Comparison of ENCODE assay signal across 22 cellular contexts in genomic region chr11:128057786-128058395, GRCh38.
DNase-seq lines count a peak whose midpoint lies in the region; ATAC-seq and TF ChIP-seq lines count a peak whose summit lies in the region.
"Had no signal": no experiment of that assay in that cellular context is flagged by ENCODE, and none has a peak within 500 bp of the region (broad histone marks: within the 10 kb centered on the region; RNA-seq: fewer than 3 reads in every experiment).

No MANE protein-coding gene starts in this region.

- TF ChIP-seq CTCF in left lung (IDR thresholded peaks at IDR 0.05): no peak

- H3K4me1 ChIP-seq in left lung: peaks cover 0 to 13% of the 10 kb centered on the region in 2 donors

- ATAC-seq in activated naive CD8-positive, alpha-beta T cell treated with anti-CD3 and anti-CD28 coated beads, Interleukin-2, amount 50 U/mL, for 24 hours: no peak
- ATAC-seq in activated T-helper 17 cell treated with anti-CD3 and anti-CD28 coated beads, Interleukin-2, amount 50 U/mL, for 72 hours (replicated peaks): no peak
- ATAC-seq in left lung: peak; percentile 25
- no peak for ATAC-seq in GM18907 (IDR thresholded peaks at IDR 0.05; ENCODE audit: unreplicated experiment)
- ATAC-seq in HG02840 (IDR thresholded peaks at IDR 0.05; ENCODE audit: low FRiP score, unreplicated experiment): no peak
- ATAC-seq: GM12878, Right ventricle myocardium inferior had no signal

- no peaks in the 10 kb centered on the region for H3K27me3 ChIP-seq in left lung
- H3K27me3 ChIP-seq: MG63, SJSA1 had no signal

- no peaks in the 10 kb centered on the region for H3K27me3 Mint-ChIP-seq in activated naive CD8-positive, alpha-beta T cell
- no peaks in the 10 kb centered on the region for H3K27me3 Mint-ChIP-seq in activated naive CD8-positive, alpha-beta T cell treated with anti-CD3 and anti-CD28 coated beads, Interleukin-2, amount 50 U/mL, for 24 hours
- no peaks in the 10 kb centered on the region for H3K27me3 Mint-ChIP-seq in activated T-helper 17 cell treated with anti-CD3 and anti-CD28 coated beads, Interleukin-2, amount 50 U/mL, for 72 hours

- H3K4me3 Mint-ChIP-seq in activated naive CD8-positive, alpha-beta T cell: no peak overlapping the region
- H3K4me3 Mint-ChIP-seq in activated naive CD8-positive, alpha-beta T cell treated with anti-CD3 and anti-CD28 coated beads, Interleukin-2, amount 50 U/mL, for 24 hours: no peak overlapping the region
- no peak overlapping the region for H3K4me3 Mint-ChIP-seq in activated T-helper 17 cell treated with anti-CD3 and anti-CD28 coated beads, Interleukin-2, amount 50 U/mL, for 72 hours

- no peak for DNase-seq in activated naive CD8-positive, alpha-beta T cell treated with anti-CD3 and anti-CD28 coated beads, Interleukin-2, amount 50 U/mL, for 24 hours
- DNase-seq in left lung: no peak
- DNase-seq in activated naive CD4-positive, alpha-beta T cell (lab: John Stamatoyannopoulos, UW): no peak
- no peak for DNase-seq in NCI-H1092 (lab: John Stamatoyannopoulos, UW)
- DNase-seq: AML-193, DMS79, Karpas-422, MG63, NCI-H1048, NCI-H1436, NCI-H187 treated with DMSO at 0.1 percent for 48 hours, NCI-H2107, NCI-H446 treated with DMSO at 0.1 percent for 48 hours, NCI-H526 treated with DMSO at 0.1 percent for 48 hours had no signal

- H3K36me3 ChIP-seq in left lung: no peaks in the 10 kb centered on the region
- H3K36me3 ChIP-seq: MG63, SJSA1 had no signal

- H3K9me3 Mint-ChIP-seq in activated naive CD8-positive, alpha-beta T cell (ENCODE audit: low read depth): no peaks in the 10 kb centered on the region
- H3K9me3 Mint-ChIP-seq in activated naive CD8-positive, alpha-beta T cell treated with anti-CD3 and anti-CD28 coated beads, Interleukin-2, amount 50 U/mL, for 24 hours: peaks cover 4% of the 10 kb centered on the region
- H3K9me3 Mint-ChIP-seq in activated T-helper 17 cell treated with anti-CD3 and anti-CD28 coated beads, Interleukin-2, amount 50 U/mL, for 72 hours: peaks cover 3% of the 10 kb centered on the region

- peak overlapping the region; percentile 12 for H3K27ac Mint-ChIP-seq in activated naive CD8-positive, alpha-beta T cell
- H3K27ac Mint-ChIP-seq in activated naive CD8-positive, alpha-beta T cell treated with anti-CD3 and anti-CD28 coated beads, Interleukin-2, amount 50 U/mL, for 24 hours: no peak overlapping the region
- peak overlapping the region; percentile 9 for H3K27ac Mint-ChIP-seq in activated T-helper 17 cell treated with anti-CD3 and anti-CD28 coated beads, Interleukin-2, amount 50 U/mL, for 72 hours

- H3K9me3 ChIP-seq in left lung: no peaks in the 10 kb centered on the region
- H3K9me3 ChIP-seq: MG63, SJSA1 had no signal

- H3K27ac ChIP-seq in left lung: no peak overlapping the region
- H3K27ac ChIP-seq: C4-2B, SJSA1 had no signal

- peaks cover 34% of the 10 kb centered on the region for H3K4me1 Mint-ChIP-seq in activated naive CD8-positive, alpha-beta T cell (ENCODE audit: low read depth)
- peaks cover 34% of the 10 kb centered on the region for H3K4me1 Mint-ChIP-seq in activated naive CD8-positive, alpha-beta T cell treated with anti-CD3 and anti-CD28 coated beads, Interleukin-2, amount 50 U/mL, for 24 hours
- H3K4me1 Mint-ChIP-seq in activated T-helper 17 cell treated with anti-CD3 and anti-CD28 coated beads, Interleukin-2, amount 50 U/mL, for 72 hours: peaks cover 23% of the 10 kb centered on the region

- no peaks in the 10 kb centered on the region for H3K36me3 Mint-ChIP-seq in activated naive CD8-positive, alpha-beta T cell
- H3K36me3 Mint-ChIP-seq in activated naive CD8-positive, alpha-beta T cell treated with anti-CD3 and anti-CD28 coated beads, Interleukin-2, amount 50 U/mL, for 24 hours (ENCODE audit: low read depth): peaks cover 4% of the 10 kb centered on the region
- no peaks in the 10 kb centered on the region for H3K36me3 Mint-ChIP-seq in activated T-helper 17 cell treated with anti-CD3 and anti-CD28 coated beads, Interleukin-2, amount 50 U/mL, for 72 hours (ENCODE audit: low read depth)

- no peak overlapping the region for H3K4me3 ChIP-seq in left lung
- H3K4me3 ChIP-seq: GM12878, MG63, SJSA1 had no signal

- intact Hi-C loops in left lung (cut with DNase I): no loop called here
